Comparison of ENCODE assay signal across 2 cellular contexts in the genomic region with DNA sequence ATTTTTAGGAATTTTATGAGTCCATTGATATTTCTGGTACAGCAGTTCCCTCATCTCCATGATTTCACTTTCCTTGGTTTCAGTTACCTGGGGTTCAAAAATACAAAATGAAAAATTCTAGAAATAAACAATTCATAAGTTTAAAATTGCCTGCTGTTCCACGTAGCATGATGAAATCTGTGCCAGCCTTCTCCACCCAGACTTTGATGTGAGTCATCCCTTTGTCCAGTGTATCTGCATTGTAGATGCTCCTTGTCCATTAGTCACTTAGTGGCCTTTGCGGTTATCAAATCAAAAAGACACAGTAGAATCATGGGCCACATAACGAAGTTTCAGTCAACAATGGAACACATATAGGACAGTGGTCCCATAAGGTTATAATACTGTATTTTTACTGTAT.
TF ChIP-seq lines count a peak whose summit lies in the region.

No MANE protein-coding gene starts in this region.

TF ChIP-seq in SK-N-SH, 30 proteins besides CTCF, POLR2A, EP300 and RAD21 (continued from another document):
- TF ChIP-seq, protein P1, sequence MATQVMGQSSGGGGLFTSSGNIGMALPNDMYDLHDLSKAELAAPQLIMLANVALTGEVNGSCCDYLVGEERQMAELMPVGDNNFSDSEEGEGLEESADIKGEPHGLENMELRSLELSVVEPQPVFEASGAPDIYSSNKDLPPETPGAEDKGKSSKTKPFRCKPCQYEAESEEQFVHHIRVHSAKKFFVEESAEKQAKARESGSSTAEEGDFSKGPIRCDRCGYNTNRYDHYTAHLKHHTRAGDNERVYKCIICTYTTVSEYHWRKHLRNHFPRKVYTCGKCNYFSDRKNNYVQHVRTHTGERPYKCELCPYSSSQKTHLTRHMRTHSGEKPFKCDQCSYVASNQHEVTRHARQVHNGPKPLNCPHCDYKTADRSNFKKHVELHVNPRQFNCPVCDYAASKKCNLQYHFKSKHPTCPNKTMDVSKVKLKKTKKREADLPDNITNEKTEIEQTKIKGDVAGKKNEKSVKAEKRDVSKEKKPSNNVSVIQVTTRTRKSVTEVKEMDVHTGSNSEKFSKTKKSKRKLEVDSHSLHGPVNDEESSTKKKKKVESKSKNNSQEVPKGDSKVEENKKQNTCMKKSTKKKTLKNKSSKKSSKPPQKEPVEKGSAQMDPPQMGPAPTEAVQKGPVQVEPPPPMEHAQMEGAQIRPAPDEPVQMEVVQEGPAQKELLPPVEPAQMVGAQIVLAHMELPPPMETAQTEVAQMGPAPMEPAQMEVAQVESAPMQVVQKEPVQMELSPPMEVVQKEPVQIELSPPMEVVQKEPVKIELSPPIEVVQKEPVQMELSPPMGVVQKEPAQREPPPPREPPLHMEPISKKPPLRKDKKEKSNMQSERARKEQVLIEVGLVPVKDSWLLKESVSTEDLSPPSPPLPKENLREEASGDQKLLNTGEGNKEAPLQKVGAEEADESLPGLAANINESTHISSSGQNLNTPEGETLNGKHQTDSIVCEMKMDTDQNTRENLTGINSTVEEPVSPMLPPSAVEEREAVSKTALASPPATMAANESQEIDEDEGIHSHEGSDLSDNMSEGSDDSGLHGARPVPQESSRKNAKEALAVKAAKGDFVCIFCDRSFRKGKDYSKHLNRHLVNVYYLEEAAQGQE (IDR thresholded peaks at IDR 0.05; ENCODE audit: low read depth, low read length) = 0 out of 2 replicates have a peak, but pooled peaks have one; percentile 34
- peak; percentile 90 for TF ChIP-seq FOSL2 (IDR thresholded peaks at IDR 0.05; ENCODE audit: borderline replicate concordance, low read depth)

TF ChIP-seq in WTC11, 78 proteins besides CTCF, POLR2A, EP300 and RAD21 (continued from another document):
- TF ChIP-seq, protein P2, sequence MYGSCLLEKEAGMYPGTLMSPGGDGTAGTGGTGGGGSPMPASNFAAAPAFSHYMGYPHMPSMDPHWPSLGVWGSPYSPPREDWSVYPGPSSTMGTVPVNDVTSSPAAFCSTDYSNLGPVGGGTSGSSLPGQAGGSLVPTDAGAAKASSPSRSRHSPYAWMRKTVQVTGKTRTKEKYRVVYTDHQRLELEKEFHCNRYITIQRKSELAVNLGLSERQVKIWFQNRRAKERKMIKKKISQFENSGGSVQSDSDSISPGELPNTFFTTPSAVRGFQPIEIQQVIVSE (CRISPR knock-in tag; IDR thresholded peaks at IDR 0.05; ENCODE audit: borderline replicate concordance) = no peak
- TF ChIP-seq, protein P3, sequence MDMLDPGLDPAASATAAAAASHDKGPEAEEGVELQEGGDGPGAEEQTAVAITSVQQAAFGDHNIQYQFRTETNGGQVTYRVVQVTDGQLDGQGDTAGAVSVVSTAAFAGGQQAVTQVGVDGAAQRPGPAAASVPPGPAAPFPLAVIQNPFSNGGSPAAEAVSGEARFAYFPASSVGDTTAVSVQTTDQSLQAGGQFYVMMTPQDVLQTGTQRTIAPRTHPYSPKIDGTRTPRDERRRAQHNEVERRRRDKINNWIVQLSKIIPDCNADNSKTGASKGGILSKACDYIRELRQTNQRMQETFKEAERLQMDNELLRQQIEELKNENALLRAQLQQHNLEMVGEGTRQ (CRISPR knock-in tag; IDR thresholded peaks at IDR 0.05) = no peak
- TF ChIP-seq, protein P4, sequence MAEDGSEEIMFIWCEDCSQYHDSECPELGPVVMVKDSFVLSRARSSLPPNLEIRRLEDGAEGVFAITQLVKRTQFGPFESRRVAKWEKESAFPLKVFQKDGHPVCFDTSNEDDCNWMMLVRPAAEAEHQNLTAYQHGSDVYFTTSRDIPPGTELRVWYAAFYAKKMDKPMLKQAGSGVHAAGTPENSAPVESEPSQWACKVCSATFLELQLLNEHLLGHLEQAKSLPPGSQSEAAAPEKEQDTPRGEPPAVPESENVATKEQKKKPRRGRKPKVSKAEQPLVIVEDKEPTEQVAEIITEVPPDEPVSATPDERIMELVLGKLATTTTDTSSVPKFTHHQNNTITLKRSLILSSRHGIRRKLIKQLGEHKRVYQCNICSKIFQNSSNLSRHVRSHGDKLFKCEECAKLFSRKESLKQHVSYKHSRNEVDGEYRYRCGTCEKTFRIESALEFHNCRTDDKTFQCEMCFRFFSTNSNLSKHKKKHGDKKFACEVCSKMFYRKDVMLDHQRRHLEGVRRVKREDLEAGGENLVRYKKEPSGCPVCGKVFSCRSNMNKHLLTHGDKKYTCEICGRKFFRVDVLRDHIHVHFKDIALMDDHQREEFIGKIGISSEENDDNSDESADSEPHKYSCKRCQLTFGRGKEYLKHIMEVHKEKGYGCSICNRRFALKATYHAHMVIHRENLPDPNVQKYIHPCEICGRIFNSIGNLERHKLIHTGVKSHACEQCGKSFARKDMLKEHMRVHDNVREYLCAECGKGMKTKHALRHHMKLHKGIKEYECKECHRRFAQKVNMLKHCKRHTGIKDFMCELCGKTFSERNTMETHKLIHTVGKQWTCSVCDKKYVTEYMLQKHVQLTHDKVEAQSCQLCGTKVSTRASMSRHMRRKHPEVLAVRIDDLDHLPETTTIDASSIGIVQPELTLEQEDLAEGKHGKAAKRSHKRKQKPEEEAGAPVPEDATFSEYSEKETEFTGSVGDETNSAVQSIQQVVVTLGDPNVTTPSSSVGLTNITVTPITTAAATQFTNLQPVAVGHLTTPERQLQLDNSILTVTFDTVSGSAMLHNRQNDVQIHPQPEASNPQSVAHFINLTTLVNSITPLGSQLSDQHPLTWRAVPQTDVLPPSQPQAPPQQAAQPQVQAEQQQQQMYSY (CRISPR knock-in tag; IDR thresholded peaks at IDR 0.05) = no peak
- TF ChIP-seq TCF7 (CRISPR knock-in tag; IDR thresholded peaks at IDR 0.05; ENCODE audit: low read depth) (no peak), USF1 (CRISPR knock-in tag; IDR thresholded peaks at IDR 0.05) (no peak), JUN (CRISPR knock-in tag; IDR thresholded peaks at IDR 0.05) (no peak), FOXJ3 (CRISPR knock-in tag; IDR thresholded peaks at IDR 0.05; ENCODE audit: borderline replicate concordance) (no peak), ZNF671 (CRISPR knock-in tag; IDR thresholded peaks at IDR 0.05) (no peak), SOX15 (CRISPR knock-in tag; IDR thresholded peaks at IDR 0.05) (no peak)
